Comparison of ENCODE assay signal across 16 cellular contexts in the genomic region with DNA sequence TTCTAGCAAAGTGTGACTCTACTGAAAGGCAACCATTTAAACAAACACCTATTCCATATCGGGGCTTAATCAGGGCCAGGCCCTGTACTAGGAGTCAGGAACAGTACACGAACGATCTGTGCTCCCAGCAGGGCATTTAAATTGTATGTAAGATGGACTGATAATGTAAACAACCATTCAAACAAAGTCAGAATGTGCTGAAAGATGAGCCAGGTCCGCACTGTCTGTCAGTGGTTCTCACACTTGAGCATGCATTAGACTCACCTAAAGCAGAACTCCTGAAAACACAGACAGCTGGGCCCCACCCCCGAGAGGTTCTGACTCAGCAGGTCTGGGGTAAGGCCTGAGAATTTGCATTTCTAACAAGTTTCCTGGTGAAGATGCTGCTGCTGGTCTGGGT.
DNase-seq lines count a peak whose midpoint lies in the region; ATAC-seq, FAIRE-seq and TF ChIP-seq lines count a peak whose summit lies in the region.
"Had no signal": no experiment of that assay in that cellular context is flagged by ENCODE, and none has a peak within 500 bp of the region (broad histone marks: within the 10 kb centered on the region; RNA-seq: fewer than 3 reads in every experiment).

No MANE protein-coding gene starts in this region.

- H3K9me3 ChIP-seq in trophoblast cell (ENCODE audit: insufficient read depth, low read depth, low read length) (no peaks in the 10 kb centered on the region), HepG2 (ENCODE audit: low read length) (peaks cover 4% of the 10 kb centered on the region; the same call in 1 of the 2 replicates), H9 (ENCODE audit: control insufficient read depth, low read depth, low read length) (no peaks in the 10 kb centered on the region)

- no peak overlapping the region for H2BK15ac ChIP-seq in H9 (ENCODE audit: low read depth, low read length)

- DNase-seq in NCI-H82 (lab: John Stamatoyannopoulos, UW) (peak; percentile 12), NCI-H82 treated with DMSO at 0.1 percent for 48 hours (lab: John Stamatoyannopoulos, UW; ENCODE audit: unreplicated experiment) (no peak), NCI-H146 (lab: John Stamatoyannopoulos, UW) (peak; percentile 62), RPMI8226 (peak; percentile 90), trophoblast cell (no peak), UCSD-AML1 (lab: John Stamatoyannopoulos, UW; ENCODE audit: unreplicated experiment) (no peak), HepG2 (ENCODE audit: low spot score) (no peak), H9 (no peak)
- DNase-seq: C1 segment of cervical spinal cord, H7, NCI-H1417 treated with DMSO at 0.1 percent for 48 hours, NCI-H2081 treated with DMSO at 0.1 percent for 48 hours, SIG-M5 had no signal

- no peak for TF ChIP-seq POLR2A in HepG2 (IDR thresholded peaks at IDR 0.05; ENCODE audit: insufficient read depth in 1 of 2, low read depth in 2 of 2, low read length in 2 of 2)

- BruUV-seq in HepG2 (replicated peaks; lab: Mats Ljungman, UMichigan), result no TSS peak

- H3K4ac ChIP-seq in trophoblast cell (ENCODE audit: low read depth, low read length), result no peak overlapping the region
- H3K4ac ChIP-seq in H9 (ENCODE audit: low read depth, low read length), result no peak overlapping the region

- H3K4me2 ChIP-seq in trophoblast cell (ENCODE audit: low read length), result peak overlapping the region; percentile 21
- H3K4me2 ChIP-seq in HepG2 (ENCODE audit: low read depth, low read length), result no peak overlapping the region
- H3K4me2 ChIP-seq in H9 (ENCODE audit: insufficient read depth, insufficient read length, low read length), result no peak overlapping the region

- H2BK12ac ChIP-seq in trophoblast cell (ENCODE audit: low read length), result no peak overlapping the region
- no peak overlapping the region for H2BK12ac ChIP-seq in H9 (ENCODE audit: insufficient read length, low read depth, low read length)

- H2AFZ ChIP-seq in trophoblast cell (ENCODE audit: insufficient read depth, low read length, poor library complexity) (no peak overlapping the region), HepG2 (ENCODE audit: low read length) (no peak overlapping the region), H9 (ENCODE audit: low read length) (no peak overlapping the region)

- ATAC-seq in HepG2, result no peak

- TF ChIP-seq RAD21 in HepG2 (CRISPR knock-in tag; IDR thresholded peaks at IDR 0.05), result no peak

- H3K36me3 ChIP-seq in trophoblast cell (ENCODE audit: control insufficient read depth in 1 of 2, insufficient read depth in 2 of 2, low read length in 2 of 2) (no peaks in the 10 kb centered on the region), HepG2 (replicated peaks in 1 of 2; ENCODE audit: control insufficient read depth in 1 of 2, insufficient read depth in 2 of 2, low read length in 2 of 2) (no peaks in the 10 kb centered on the region)

- H3K23ac ChIP-seq in trophoblast cell (ENCODE audit: low read length) (no peak overlapping the region), H9 (ENCODE audit: insufficient read length, low read depth, low read length) (no peak overlapping the region)

- no peaks in the 10 kb centered on the region for H4K20me1 ChIP-seq in HepG2 (ENCODE audit: insufficient read depth, low read length)
- H4K20me1 ChIP-seq in H9 (ENCODE audit: control insufficient read depth, insufficient read depth, insufficient read length), result no peaks in the 10 kb centered on the region

- H3K79me2 ChIP-seq in trophoblast cell (ENCODE audit: control insufficient read depth, insufficient read depth, low read length, poor library complexity) (peaks cover 1% of the 10 kb centered on the region), HepG2 (ENCODE audit: insufficient read depth, low read length) (no peaks in the 10 kb centered on the region), H9 (ENCODE audit: insufficient read depth, low read length) (no peaks in the 10 kb centered on the region)

- TF ChIP-seq EP300 in HepG2 (IDR thresholded peaks at IDR 0.05; ENCODE audit: low read depth in 2 of 2, low read length in 2 of 2) (no peak), HepG2 (CRISPR knock-in tag; IDR thresholded peaks at IDR 0.05; ENCODE audit: borderline replicate concordance) (no peak)

- no peak overlapping the region for H3K56ac ChIP-seq in H9 (ENCODE audit: insufficient read length, low read depth, low read length)

- peaks cover 17% of the 10 kb centered on the region for H3K27me3 Mint-ChIP-seq in H9 (ENCODE audit: low read depth)

- H2BK20ac ChIP-seq in H9 (ENCODE audit: low read depth, low read length, poor library complexity, severe bottlenecking), result no peak overlapping the region

- no peak overlapping the region for H3K4me3 ChIP-seq in trophoblast cell (ENCODE audit: low read depth, low read length)
- H3K4me3 ChIP-seq in HepG2 (replicated peaks in 1 of 3; ENCODE audit: insufficient read depth in 1 of 3, low read depth in 2 of 3, low read length in 3 of 3), result no peak overlapping the region

- peaks cover 7 to 14% (median 12%) of the 10 kb centered on the region in 3 experiments for H3K36me3 Mint-ChIP-seq in H9 (ENCODE audit: insufficient read depth in 1 of 3, low read depth in 3 of 3)
- H3K36me3 Mint-ChIP-seq: IgD-negative memory B cell had no signal

- POLR2A ChIA-PET in HepG2 (lab: Yijun Ruan, JAX), result no interaction called here

- H3K27me3 ChIP-seq in trophoblast cell (ENCODE audit: insufficient read depth, low read length), result no peaks in the 10 kb centered on the region
- H3K27me3 ChIP-seq in HepG2 (ENCODE audit: control insufficient read depth in 1 of 2, insufficient read depth in 2 of 2, low read length in 2 of 2), result peaks cover 0 to 16% of the 10 kb centered on the region in 2 experiments; a peak in 4 of 5 replicates
- no peaks in the 10 kb centered on the region for H3K27me3 ChIP-seq in H9 (ENCODE audit: insufficient read depth, low read length)

- CTCF ChIA-PET in HepG2 (lab: Yijun Ruan, JAX; ENCODE audit: low intra/inter-chr PET ratio, low total read pairs), result no interaction called here

- H3T11ph ChIP-seq in H9 (ENCODE audit: low read length), result no peak overlapping the region

- H3K79me1 ChIP-seq in trophoblast cell (ENCODE audit: low read length) (peaks cover 9% of the 10 kb centered on the region), H9 (ENCODE audit: insufficient read depth, low read depth, low read length, poor library complexity, severe bottlenecking) (no peaks in the 10 kb centered on the region)

- H3K18ac ChIP-seq in trophoblast cell (ENCODE audit: low read length), result no peak overlapping the region
- H3K18ac ChIP-seq in H9 (ENCODE audit: insufficient read length, low read depth, low read length), result no peak overlapping the region

- H2BK120ac ChIP-seq in trophoblast cell (ENCODE audit: insufficient read depth, low read length, poor library complexity) (no peak overlapping the region), H9 (ENCODE audit: low read depth, low read length, poor library complexity, severe bottlenecking) (no peak overlapping the region)

- H3K4me1 ChIP-seq in trophoblast cell (ENCODE audit: control insufficient read depth in 1 of 2, insufficient read depth in 2 of 2, low read length in 2 of 2) (peaks cover 12 to 17% of the 10 kb centered on the region in 2 experiments), HepG2 (ENCODE audit: insufficient read depth, low read length) (peaks cover 6% of the 10 kb centered on the region), H9 (ENCODE audit: insufficient read depth, low read length) (peaks cover 11% of the 10 kb centered on the region)

- TF ChIP-seq CTCF in HepG2 (CRISPR knock-in tag; IDR thresholded peaks at IDR 0.05), result no peak
- TF ChIP-seq CTCF in H9 (conservative IDR thresholded peaks at IDR 0.05), result no peak

- H3K27ac Mint-ChIP-seq in H9, result peak overlapping the region in 1 of 3 experiments; percentile 41; a peak in 1 of 7 replicates
- H3K27ac Mint-ChIP-seq: IgD-negative memory B cell; T-helper 1 cell treated with Interleukin-12 subunit alpha and Interleukin-12 subunit beta and Interleukin-4 antibody, amounts not matched to agents 30 μg/mL and 1 μg/mL, for 36 hours had no signal

- H4K91ac ChIP-seq in trophoblast cell (ENCODE audit: low read depth, low read length) (peak overlapping the region; percentile 41), H9 (ENCODE audit: insufficient read length, low read depth, low read length) (no peak overlapping the region)

- no peak overlapping the region for H2AK5ac ChIP-seq in trophoblast cell (ENCODE audit: low read length)
- H2AK5ac ChIP-seq in H9 (ENCODE audit: insufficient read length, low read length), result no peak overlapping the region

- H3K23me2 ChIP-seq in H9 (ENCODE audit: insufficient read length, low read depth, low read length, poor library complexity, severe bottlenecking), result no peaks in the 10 kb centered on the region

- no peak overlapping the region for H4K5ac ChIP-seq in H9 (ENCODE audit: insufficient read length, low read depth, low read length)

- no CpG with 5 or more reads among the region's 5 CpGs for WGBS in trophoblast cell (ENCODE audit: extremely low coverage, insufficient coverage, insufficient read length)
- 19% methylated on average over 5 of the region's 5 CpGs for WGBS in HepG2 (ENCODE audit: low lambda C conversion rate)
- no CpG with 5 or more reads among the region's 5 CpGs for WGBS in H9 (ENCODE audit: extremely low coverage, insufficient read length, low lambda C conversion rate)

- H2BK5ac ChIP-seq in trophoblast cell (ENCODE audit: low read depth, low read length, poor library complexity) (peak overlapping the region; percentile 34), H9 (ENCODE audit: insufficient read length, low read length) (no peak overlapping the region)

- H3K4me1 Mint-ChIP-seq in H9, result peaks cover 17 to 18% of the 10 kb centered on the region in 2 experiments
- H3K4me1 Mint-ChIP-seq: IgD-negative memory B cell had no signal

- H3K9ac ChIP-seq in trophoblast cell (ENCODE audit: low read length) (no peak overlapping the region), HepG2 (ENCODE audit: insufficient read depth, low read depth, low read length) (no peak overlapping the region), H9 (ENCODE audit: extremely low read depth, insufficient read length, low read length) (no peak overlapping the region)

- H3K27ac ChIP-seq in trophoblast cell (ENCODE audit: low read depth, low read length) (peak overlapping the region; percentile 50), HepG2 (ENCODE audit: extremely low read length, insufficient read depth, low read length) (no peak overlapping the region), H9 (ENCODE audit: insufficient read length, low read depth, low read length) (no peak overlapping the region)

- no peak overlapping the region for H3K4me3 Mint-ChIP-seq in H9
- H3K4me3 Mint-ChIP-seq: IgD-negative memory B cell; T-helper 1 cell treated with Interleukin-12 subunit alpha and Interleukin-12 subunit beta and Interleukin-4 antibody, amounts not matched to agents 30 μg/mL and 1 μg/mL, for 36 hours had no signal

- no peak overlapping the region for H3K14ac ChIP-seq in trophoblast cell (ENCODE audit: low read length)
- H3K14ac ChIP-seq in H9 (ENCODE audit: insufficient read depth, low read length), result no peak overlapping the region

- no peak overlapping the region for H4K12ac ChIP-seq in trophoblast cell (ENCODE audit: low read depth, low read length)

- peaks cover 22 to 23% of the 10 kb centered on the region in 2 experiments; a peak in 4 of 5 replicates for H3K9me3 Mint-ChIP-seq in H9

- FAIRE-seq in HepG2 (lab: Jason Lieb, UNC), result no peak
- FAIRE-seq: GM19239 had no signal

- H4K8ac ChIP-seq in trophoblast cell (ENCODE audit: low read depth, low read length) (no peak overlapping the region), H9 (replicated peaks; ENCODE audit: insufficient read length, low read depth, low read length) (no peak overlapping the region)

- in situ Hi-C loops in HepG2 (cut with HindIII; ENCODE audit: extremely low pct_ligation_motif_present, low pct_unique_long_range_greater_than_20kb), result no loop called here

- intact Hi-C loops in HepG2 (cut with micrococcal nuclease; ENCODE audit: unreplicated experiment), result no loop called here

Comparison
In these comparisons a context has a peak if more than half of its experiments do, and no peak if none do; other contexts are left out.
1. DNase-seq: peak in NCI-H82 (single experiment), NCI-H146 (single experiment) and RPMI8226 (single experiment); none in NCI-H82 treated with DMSO at 0.1 percent for 48 hours (single experiment), trophoblast cell (0 of 2), UCSD-AML1 (single experiment), HepG2 (single experiment) and H9 (single experiment).